ENCODE assay signal across 1 cellular context in the genomic region with DNA sequence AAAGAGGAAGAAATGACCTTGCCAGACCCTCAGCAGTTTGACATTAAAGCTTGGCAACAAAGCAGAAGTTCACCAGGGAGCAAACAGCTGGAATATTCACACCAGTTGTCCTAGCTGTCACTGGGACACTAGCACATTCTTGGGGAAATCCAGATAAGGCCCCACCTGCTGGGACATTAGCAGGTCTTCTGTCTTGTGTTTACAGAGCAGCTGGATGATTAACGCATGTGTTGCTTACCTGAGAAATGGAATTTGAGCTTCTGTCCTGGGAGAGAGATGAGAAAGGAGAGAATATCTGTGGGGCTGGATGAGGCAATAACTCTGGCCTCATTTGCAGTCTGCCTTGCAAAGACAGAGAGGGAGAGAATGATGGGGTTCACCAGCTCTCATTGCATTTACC.
TF ChIP-seq lines count a peak whose summit lies in the region.

No MANE protein-coding gene starts in this region.

TF ChIP-seq in HepG2, 621 proteins besides CTCF, POLR2A, EP300 and RAD21 (continued from another document and continues in another):
- peak; percentile 65; the same call in 1 of the 2 replicates for TF ChIP-seq ZNF609 (CRISPR knock-in tag; IDR thresholded peaks at IDR 0.05; ENCODE audit: borderline replicate concordance)
- peak; percentile 48 for TF ChIP-seq GATAD2A (CRISPR knock-in tag; IDR thresholded peaks at IDR 0.05)
- TF ChIP-seq NR2F6 (IDR thresholded peaks at IDR 0.05) = no peak
- no peak for TF ChIP-seq NR2F6 (CRISPR knock-in tag; IDR thresholded peaks at IDR 0.05)
- TF ChIP-seq ZNF414 (CRISPR knock-in tag; IDR thresholded peaks at IDR 0.05) = 0 out of 2 replicates have a peak, but pooled peaks have one; percentile 32
- peak; percentile 73; the same call in 1 of the 2 replicates for TF ChIP-seq TGIF2 (CRISPR knock-in tag; IDR thresholded peaks at IDR 0.05)
- TF ChIP-seq RNF2 (conservative IDR thresholded peaks at IDR 0.05; ENCODE audit: low read depth) = no peak
- 0 out of 2 replicates have a peak, but pooled peaks have one; percentile 16 for TF ChIP-seq ZNF614 (CRISPR knock-in tag; IDR thresholded peaks at IDR 0.05; ENCODE audit: borderline replicate concordance)
- no peak for TF ChIP-seq THYN1 (CRISPR knock-in tag; IDR thresholded peaks at IDR 0.05; ENCODE audit: borderline replicate concordance, low read depth)
- no peak for TF ChIP-seq ATRX (CRISPR knock-in tag; IDR thresholded peaks at IDR 0.05; ENCODE audit: borderline replicate concordance)
- TF ChIP-seq ZNF749 (CRISPR knock-in tag; IDR thresholded peaks at IDR 0.05; ENCODE audit: borderline replicate concordance) = 0 out of 2 replicates have a peak, but pooled peaks have one; percentile 45
- TF ChIP-seq ATF5 (CRISPR knock-in tag; IDR thresholded peaks at IDR 0.05; ENCODE audit: low read depth) = no peak
- TF ChIP-seq, protein P1, sequence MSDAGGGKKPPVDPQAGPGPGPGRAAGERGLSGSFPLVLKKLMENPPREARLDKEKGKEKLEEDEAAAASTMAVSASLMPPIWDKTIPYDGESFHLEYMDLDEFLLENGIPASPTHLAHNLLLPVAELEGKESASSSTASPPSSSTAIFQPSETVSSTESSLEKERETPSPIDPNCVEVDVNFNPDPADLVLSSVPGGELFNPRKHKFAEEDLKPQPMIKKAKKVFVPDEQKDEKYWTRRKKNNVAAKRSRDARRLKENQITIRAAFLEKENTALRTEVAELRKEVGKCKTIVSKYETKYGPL (CRISPR knock-in tag; IDR thresholded peaks at IDR 0.05) = no peak
- TF ChIP-seq, protein P2, sequence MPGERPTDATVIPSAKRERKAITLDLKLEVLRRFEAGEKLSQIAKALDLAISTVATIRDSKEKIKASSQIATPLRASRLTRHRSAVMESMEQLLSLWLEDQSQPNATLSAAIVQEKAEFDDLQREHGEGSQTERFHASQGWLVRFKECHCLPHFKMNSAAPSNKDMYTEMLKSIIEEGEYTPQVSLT (CRISPR knock-in tag; IDR thresholded peaks at IDR 0.05; ENCODE audit: borderline replicate concordance, low read depth) = no peak
- peak; percentile 46; the same call in 1 of the 2 replicates for TF ChIP-seq SIX1 (CRISPR knock-in tag; IDR thresholded peaks at IDR 0.05; ENCODE audit: borderline replicate concordance)
- TF ChIP-seq SATB2 (CRISPR knock-in tag; IDR thresholded peaks at IDR 0.05) = no peak
- TF ChIP-seq, protein P3, sequence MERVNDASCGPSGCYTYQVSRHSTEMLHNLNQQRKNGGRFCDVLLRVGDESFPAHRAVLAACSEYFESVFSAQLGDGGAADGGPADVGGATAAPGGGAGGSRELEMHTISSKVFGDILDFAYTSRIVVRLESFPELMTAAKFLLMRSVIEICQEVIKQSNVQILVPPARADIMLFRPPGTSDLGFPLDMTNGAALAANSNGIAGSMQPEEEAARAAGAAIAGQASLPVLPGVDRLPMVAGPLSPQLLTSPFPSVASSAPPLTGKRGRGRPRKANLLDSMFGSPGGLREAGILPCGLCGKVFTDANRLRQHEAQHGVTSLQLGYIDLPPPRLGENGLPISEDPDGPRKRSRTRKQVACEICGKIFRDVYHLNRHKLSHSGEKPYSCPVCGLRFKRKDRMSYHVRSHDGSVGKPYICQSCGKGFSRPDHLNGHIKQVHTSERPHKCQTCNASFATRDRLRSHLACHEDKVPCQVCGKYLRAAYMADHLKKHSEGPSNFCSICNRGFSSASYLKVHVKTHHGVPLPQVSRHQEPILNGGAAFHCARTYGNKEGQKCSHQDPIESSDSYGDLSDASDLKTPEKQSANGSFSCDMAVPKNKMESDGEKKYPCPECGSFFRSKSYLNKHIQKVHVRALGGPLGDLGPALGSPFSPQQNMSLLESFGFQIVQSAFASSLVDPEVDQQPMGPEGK (CRISPR knock-in tag; IDR thresholded peaks at IDR 0.05) = peak; percentile 60
- peak; percentile 16 for TF ChIP-seq ASH2L (IDR thresholded peaks at IDR 0.05; ENCODE audit: insufficient read length, low read depth, low read length)
- TF ChIP-seq, protein P4, sequence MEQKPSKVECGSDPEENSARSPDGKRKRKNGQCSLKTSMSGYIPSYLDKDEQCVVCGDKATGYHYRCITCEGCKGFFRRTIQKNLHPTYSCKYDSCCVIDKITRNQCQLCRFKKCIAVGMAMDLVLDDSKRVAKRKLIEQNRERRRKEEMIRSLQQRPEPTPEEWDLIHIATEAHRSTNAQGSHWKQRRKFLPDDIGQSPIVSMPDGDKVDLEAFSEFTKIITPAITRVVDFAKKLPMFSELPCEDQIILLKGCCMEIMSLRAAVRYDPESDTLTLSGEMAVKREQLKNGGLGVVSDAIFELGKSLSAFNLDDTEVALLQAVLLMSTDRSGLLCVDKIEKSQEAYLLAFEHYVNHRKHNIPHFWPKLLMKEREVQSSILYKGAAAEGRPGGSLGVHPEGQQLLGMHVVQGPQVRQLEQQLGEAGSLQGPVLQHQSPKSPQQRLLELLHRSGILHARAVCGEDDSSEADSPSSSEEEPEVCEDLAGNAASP (CRISPR knock-in tag; IDR thresholded peaks at IDR 0.05; ENCODE audit: borderline replicate concordance) = peak; percentile 71; the same call in 1 of the 2 replicates
- TF ChIP-seq HNF4G (IDR thresholded peaks at IDR 0.05; ENCODE audit: borderline replicate concordance, low read depth, low read length) = peak; percentile 73
- no peak for TF ChIP-seq HNF4G (CRISPR knock-in tag; IDR thresholded peaks at IDR 0.05; ENCODE audit: borderline replicate concordance, low read depth)
- TF ChIP-seq XRCC5 (optimal IDR thresholded peaks at IDR 0.05; ENCODE audit: low read length) = peak; percentile 85
- 0 out of 2 replicates have a peak, but pooled peaks have one; percentile 46 for TF ChIP-seq ISL2 (CRISPR knock-in tag; IDR thresholded peaks at IDR 0.05)
- no peak for TF ChIP-seq CHD2 (IDR thresholded peaks at IDR 0.05; ENCODE audit: low read depth, low read length)
- peak; percentile 34 for TF ChIP-seq RBM22 (optimal IDR thresholded peaks at IDR 0.05; ENCODE audit: low read length)
- TF ChIP-seq, protein P5, sequence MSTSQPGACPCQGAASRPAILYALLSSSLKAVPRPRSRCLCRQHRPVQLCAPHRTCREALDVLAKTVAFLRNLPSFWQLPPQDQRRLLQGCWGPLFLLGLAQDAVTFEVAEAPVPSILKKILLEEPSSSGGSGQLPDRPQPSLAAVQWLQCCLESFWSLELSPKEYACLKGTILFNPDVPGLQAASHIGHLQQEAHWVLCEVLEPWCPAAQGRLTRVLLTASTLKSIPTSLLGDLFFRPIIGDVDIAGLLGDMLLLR (CRISPR knock-in tag; IDR thresholded peaks at IDR 0.05) = no peak
- no peak; the same call in 1 of the 2 replicates for TF ChIP-seq YEATS2 (CRISPR knock-in tag; IDR thresholded peaks at IDR 0.05; ENCODE audit: borderline replicate concordance)
- TF ChIP-seq ZNF101 (CRISPR knock-in tag; IDR thresholded peaks at IDR 0.05; ENCODE audit: borderline replicate concordance, low read depth) = no peak
- TF ChIP-seq ARID4A (CRISPR knock-in tag; IDR thresholded peaks at IDR 0.05; ENCODE audit: borderline replicate concordance) = peak; percentile 32; the same call in 1 of the 2 replicates
- no peak for TF ChIP-seq ZBTB44 (CRISPR knock-in tag; IDR thresholded peaks at IDR 0.05)
- TF ChIP-seq, protein P6, sequence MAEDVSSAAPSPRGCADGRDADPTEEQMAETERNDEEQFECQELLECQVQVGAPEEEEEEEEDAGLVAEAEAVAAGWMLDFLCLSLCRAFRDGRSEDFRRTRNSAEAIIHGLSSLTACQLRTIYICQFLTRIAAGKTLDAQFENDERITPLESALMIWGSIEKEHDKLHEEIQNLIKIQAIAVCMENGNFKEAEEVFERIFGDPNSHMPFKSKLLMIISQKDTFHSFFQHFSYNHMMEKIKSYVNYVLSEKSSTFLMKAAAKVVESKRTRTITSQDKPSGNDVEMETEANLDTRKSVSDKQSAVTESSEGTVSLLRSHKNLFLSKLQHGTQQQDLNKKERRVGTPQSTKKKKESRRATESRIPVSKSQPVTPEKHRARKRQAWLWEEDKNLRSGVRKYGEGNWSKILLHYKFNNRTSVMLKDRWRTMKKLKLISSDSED (CRISPR knock-in tag; IDR thresholded peaks at IDR 0.05) = 0 out of 2 replicates have a peak, but pooled peaks have one; percentile 42
- TF ChIP-seq ZSCAN29 (CRISPR knock-in tag; conservative IDR thresholded peaks at IDR 0.05) = 0 out of 2 replicates have a peak, but pooled peaks have one; percentile 56
- TF ChIP-seq ETV5 (CRISPR knock-in tag; IDR thresholded peaks at IDR 0.05; ENCODE audit: borderline replicate concordance) = peak; percentile 16; the same call in 1 of the 2 replicates
